8 cellular contexts compared by ENCODE assay signal in genomic region chr18:50266248-50266704, GRCh38. TPM values are rescaled to one million over a fixed set of nuclear protein-coding genes. Genes with fewer than 3 reads are reported as not detected.
DNase-seq lines count a peak whose midpoint lies in the region; ATAC-seq and TF ChIP-seq lines count a peak whose summit lies in the region.

TSS of gene CFAP53 (minus strand) at chr18:50266495. CDS start at chr18:50266404, 91 bp downstream.

- intact Hi-C loops in activated T-helper 2 cell treated with anti-CD3 and anti-CD28 coated beads, Interferon-gamma antibody, Interleukin-2, Interleukin-4, amounts not matched to agents 10 μg/mL and 5 μg/mL and 100 μg/mL, durations not matched to agents 14 hours and 24 hours and 36 hours (cut with micrococcal nuclease): loop anchor here (1.0 to 5.0 kb wide), 4 partner anchors 15 to 49 kb away; partner anchors contain the start of genes CXXC1 and MBD1

- no peak within 1 kb of the TSS for H3K9ac ChIP-seq in KMS-11

- peak within 1 kb of the TSS; percentile 63 for H2AFZ ChIP-seq in KMS-11 (ENCODE audit: low read depth)

- H3K9me3 ChIP-seq in DOHH2 (ENCODE audit: control insufficient read depth, insufficient read depth, low read length): no peaks in the 10 kb centered on the region

- peak within 1 kb of the TSS; percentile 62 for H3K27ac Mint-ChIP-seq in activated T-helper 2 cell treated with anti-CD3 and anti-CD28 coated beads, Interferon-gamma antibody, Interleukin-2, Interleukin-4, amounts not matched to agents 10 μg/mL and 5 μg/mL and 100 μg/mL, durations not matched to agents 14 hours and 24 hours and 36 hours
- H3K27ac Mint-ChIP-seq in nephron progenitor cell: peak within 1 kb of the TSS; percentile 88

- H3K27ac ChIP-seq in DOHH2 (ENCODE audit: low read depth, low read length): no peak within 1 kb of the TSS
- H3K27ac ChIP-seq in KMS-11: no peak within 1 kb of the TSS

- ATAC-seq in GM21786 (IDR thresholded peaks at IDR 0.05; ENCODE audit: unreplicated experiment): peak; percentile 79

- H3K27me3 ChIP-seq in DOHH2 (ENCODE audit: control insufficient read depth, low read length): peaks cover 9% of the 10 kb centered on the region; the same call in 1 of the 2 replicates
- no peaks in the 10 kb centered on the region for H3K27me3 ChIP-seq in KMS-11 (ENCODE audit: insufficient read depth, low read depth)

- TF ChIP-seq CTCF in DOHH2 (IDR thresholded peaks at IDR 0.05; ENCODE audit: low read depth, low read length, poor library complexity, severe bottlenecking): no peak
- TF ChIP-seq CTCF in KMS-11 (conservative IDR thresholded peaks at IDR 0.05; ENCODE audit: low read depth, low read length): no peak
- no peak for TF ChIP-seq CTCF in nephron progenitor cell (IDR thresholded peaks at IDR 0.05)

- H3K79me2 ChIP-seq in DOHH2 (ENCODE audit: control insufficient read depth, low read length): no peaks in the 10 kb centered on the region
- H3K79me2 ChIP-seq in KMS-11 (ENCODE audit: insufficient read depth, low read depth): no peaks in the 10 kb centered on the region

- peak; percentile 76 for DNase-seq in RPMI8226
- peak; percentile 79 for DNase-seq in activated T-helper 2 cell treated with anti-CD3 and anti-CD28 coated beads, Interferon-gamma antibody, Interleukin-2, Interleukin-4, amounts not matched to agents 10 μg/mL and 5 μg/mL and 100 μg/mL, durations not matched to agents 14 hours and 24 hours and 36 hours (ENCODE audit: low spot score)
- DNase-seq in fibroblast of the conjunctiva (ENCODE audit: low read depth): peak; percentile 80
- peak; percentile 92 for DNase-seq in nephron progenitor cell
- peak; percentile 83 for DNase-seq in stimulated activated naive CD4-positive, alpha-beta T cell treated with Interleukin-2 at 50 U/mL for 16 hours (lab: John Stamatoyannopoulos, UW)

- peak within 1 kb of the TSS; percentile 76 for H3K4me3 ChIP-seq in DOHH2 (ENCODE audit: low read length)
- H3K4me3 ChIP-seq in KMS-11 (IDR thresholded peaks at IDR 0.05; ENCODE audit: insufficient read depth, low read depth, low read length): no peak within 1 kb of the TSS

- H3K4me1 Mint-ChIP-seq in activated T-helper 2 cell treated with anti-CD3 and anti-CD28 coated beads, Interferon-gamma antibody, Interleukin-2, Interleukin-4, amounts not matched to agents 10 μg/mL and 5 μg/mL and 100 μg/mL, durations not matched to agents 14 hours and 24 hours and 36 hours (ENCODE audit: low read depth): peaks cover 11% of the 10 kb centered on the region
- H3K4me1 Mint-ChIP-seq in nephron progenitor cell: peaks cover 6% of the 10 kb centered on the region

- H3K4me2 ChIP-seq in DOHH2 (ENCODE audit: low read length) (peak within 1 kb of the TSS; percentile 81), KMS-11 (peak within 1 kb of the TSS; percentile 75)

- H3K27me3 Mint-ChIP-seq in activated T-helper 2 cell treated with anti-CD3 and anti-CD28 coated beads, Interferon-gamma antibody, Interleukin-2, Interleukin-4, amounts not matched to agents 10 μg/mL and 5 μg/mL and 100 μg/mL, durations not matched to agents 14 hours and 24 hours and 36 hours (ENCODE audit: low read depth): peaks cover 7% of the 10 kb centered on the region
- peaks cover 33% of the 10 kb centered on the region for H3K27me3 Mint-ChIP-seq in nephron progenitor cell (ENCODE audit: low read depth, poor library complexity)

- no peaks in the 10 kb centered on the region for H3K9me2 ChIP-seq in DOHH2 (replicated peaks; ENCODE audit: control insufficient read depth, low read length)

- peak within 1 kb of the TSS; percentile 80 for H3K4me3 Mint-ChIP-seq in activated T-helper 2 cell treated with anti-CD3 and anti-CD28 coated beads, Interferon-gamma antibody, Interleukin-2, Interleukin-4, amounts not matched to agents 10 μg/mL and 5 μg/mL and 100 μg/mL, durations not matched to agents 14 hours and 24 hours and 36 hours (ENCODE audit: low read depth)
- peak within 1 kb of the TSS; percentile 93 for H3K4me3 Mint-ChIP-seq in nephron progenitor cell

- peaks cover 23% of the 10 kb centered on the region for H3K36me3 Mint-ChIP-seq in activated T-helper 2 cell treated with anti-CD3 and anti-CD28 coated beads, Interferon-gamma antibody, Interleukin-2, Interleukin-4, amounts not matched to agents 10 μg/mL and 5 μg/mL and 100 μg/mL, durations not matched to agents 14 hours and 24 hours and 36 hours (ENCODE audit: low read depth)
- H3K36me3 Mint-ChIP-seq in nephron progenitor cell (ENCODE audit: low read depth): peaks cover 38% of the 10 kb centered on the region

- H3K36me3 ChIP-seq in DOHH2 (ENCODE audit: control insufficient read depth, low read length) (peaks cover 32% of the 10 kb centered on the region), KMS-11 (ENCODE audit: insufficient read depth) (peaks cover 11% of the 10 kb centered on the region; the same call in 1 of the 2 replicates)

- no peaks in the 10 kb centered on the region for H4K20me1 ChIP-seq in DOHH2 (ENCODE audit: control insufficient read depth, insufficient read depth, low read depth, low read length)
- peaks cover 4% of the 10 kb centered on the region; the same call in 1 of the 2 replicates for H4K20me1 ChIP-seq in KMS-11 (ENCODE audit: insufficient read depth)

- H3K4me1 ChIP-seq in DOHH2 (ENCODE audit: control insufficient read depth, low read length): peaks cover 30% of the 10 kb centered on the region
- H3K4me1 ChIP-seq in KMS-11 (ENCODE audit: low read depth, poor library complexity, severe bottlenecking): peaks cover 13% of the 10 kb centered on the region

- no peaks in the 10 kb centered on the region for H3K9me3 Mint-ChIP-seq in activated T-helper 2 cell treated with anti-CD3 and anti-CD28 coated beads, Interferon-gamma antibody, Interleukin-2, Interleukin-4, amounts not matched to agents 10 μg/mL and 5 μg/mL and 100 μg/mL, durations not matched to agents 14 hours and 24 hours and 36 hours
- no peaks in the 10 kb centered on the region for H3K9me3 Mint-ChIP-seq in nephron progenitor cell

- H3F3A ChIP-seq in DOHH2 (ENCODE audit: control insufficient read depth, insufficient read depth): peaks cover 13% of the 10 kb centered on the region

RNA-seq across cellular contexts. Expression of gene CFAP53, which starts in this region (rescaled TPM):
- total RNA-seq in activated T-helper 2 cell treated with anti-CD3 and anti-CD28 coated beads, Interferon-gamma antibody, Interleukin-2, Interleukin-4, amounts not matched to agents 10 μg/mL and 5 μg/mL and 100 μg/mL, durations not matched to agents 14 hours and 24 hours and 36 hours: 0.25 and 0.51 TPM in 2 replicates

Comparison
In these comparisons a context has a peak if more than half of its experiments do, and no peak if none do; other contexts are left out.
1. Peak in DNase-seq in activated T-helper 2 cell treated with anti-CD3 and anti-CD28 coated beads, Interferon-gamma antibody, Interleukin-2, Interleukin-4, amounts not matched to agents 10 μg/mL and 5 μg/mL and 100 μg/mL, durations not matched to agents 14 hours and 24 hours and 36 hours; RNA of the gene not detected or under 1 TPM.